In genomic region chr19:37718357-37718756, GRCh38 we compare ENCODE assay signal across 8 cellular contexts. TPM values are rescaled to one million over a fixed set of nuclear protein-coding genes. Genes with fewer than 3 reads are reported as not detected.
DNase-seq lines count a peak whose midpoint lies in the region; ATAC-seq and TF ChIP-seq lines count a peak whose summit lies in the region.

No MANE protein-coding gene starts in this region.

- no peaks in the 10 kb centered on the region for H3K27me3 ChIP-seq in CD4-positive, CD25-positive, alpha-beta regulatory T cell (ENCODE audit: control insufficient read depth, insufficient read depth, low read length)
- H3K27me3 ChIP-seq in Karpas-422 (ENCODE audit: low read length) (no peaks in the 10 kb centered on the region), colonic mucosa (no peaks in the 10 kb centered on the region)

- H2AFZ ChIP-seq in Karpas-422 (ENCODE audit: low read length): no peak overlapping the region

- DNase-seq in CD4-positive, CD25-positive, alpha-beta regulatory T cell: no peak
- DNase-seq in Karpas-422: no peak
- DNase-seq in colonic mucosa: peak; percentile 27
- DNase-seq in nephron progenitor cell: no peak
- DNase-seq in cerebellar nuclear complex (lab: John Stamatoyannopoulos, UW): no peak

- peaks cover 12% of the 10 kb centered on the region for H3K4me1 ChIP-seq in CD4-positive, CD25-positive, alpha-beta regulatory T cell (ENCODE audit: control insufficient read depth, insufficient read depth, low read length, poor library complexity, severe bottlenecking)
- H3K4me1 ChIP-seq in Karpas-422 (ENCODE audit: low read length) (peaks cover 11% of the 10 kb centered on the region), colonic mucosa (no peaks in the 10 kb centered on the region)

- peak overlapping the region; percentile 88 to 94 (median 90) for H3K4me3 Mint-ChIP-seq in CD4-positive, CD25-positive, alpha-beta regulatory T cell
- H3K4me3 Mint-ChIP-seq in nephron progenitor cell: peak overlapping the region; percentile 96

- no peak overlapping the region for H3K27ac ChIP-seq in CD4-positive, CD25-positive, alpha-beta regulatory T cell (ENCODE audit: insufficient read depth, low read length, poor library complexity, severe bottlenecking)
- H3K27ac ChIP-seq in Karpas-422 (ENCODE audit: low read length): no peak overlapping the region
- H3K27ac ChIP-seq in colonic mucosa: no peak overlapping the region

- H3K36me3 ChIP-seq in CD4-positive, CD25-positive, alpha-beta regulatory T cell (ENCODE audit: control insufficient read depth, insufficient read depth, low read length): no peaks in the 10 kb centered on the region
- H3K36me3 ChIP-seq in Karpas-422 (ENCODE audit: insufficient read depth, low read length) (peaks cover 33% of the 10 kb centered on the region), colonic mucosa (no peaks in the 10 kb centered on the region)

- peak overlapping the region; percentile 59 for H3K4me3 ChIP-seq in CD4-positive, CD25-positive, alpha-beta regulatory T cell (ENCODE audit: low read depth, low read length)
- H3K4me3 ChIP-seq in Karpas-422 (ENCODE audit: low read length) (peak overlapping the region; percentile 96), colonic mucosa (no peak overlapping the region)

- intact Hi-C loops in colonic mucosa (cut with DNase I): no loop called here

- H3K9me2 ChIP-seq in Karpas-422 (replicated peaks; ENCODE audit: insufficient read depth, low read length): no peaks in the 10 kb centered on the region

- H3K4me2 ChIP-seq in Karpas-422 (ENCODE audit: low read depth, low read length, poor library complexity, severe bottlenecking): peak overlapping the region; percentile 94

- no peaks in the 10 kb centered on the region for H4K20me1 ChIP-seq in Karpas-422 (ENCODE audit: insufficient read depth, low read depth, low read length)

- H3K36me3 Mint-ChIP-seq in CD4-positive, CD25-positive, alpha-beta regulatory T cell: peaks cover 13% of the 10 kb centered on the region
- peaks cover 50% of the 10 kb centered on the region for H3K36me3 Mint-ChIP-seq in nephron progenitor cell (ENCODE audit: low read depth)

- peaks cover 46% of the 10 kb centered on the region for H3K79me2 ChIP-seq in Karpas-422 (ENCODE audit: low read length)

- H3K9ac ChIP-seq in Karpas-422 (ENCODE audit: low read length) (peak overlapping the region; percentile 91), colonic mucosa (ENCODE audit: low read depth in 2 of 2, low read length in 2 of 2) (peak overlapping the region in 1 of 2 donors; percentile 69)

- peaks cover 8 to 29% (median 15%) of the 10 kb centered on the region in 4 donors for H3K4me1 Mint-ChIP-seq in CD4-positive, CD25-positive, alpha-beta regulatory T cell
- H3K4me1 Mint-ChIP-seq in nephron progenitor cell: peaks cover 13% of the 10 kb centered on the region

- no peak for TF ChIP-seq CTCF in colonic mucosa (IDR thresholded peaks at IDR 0.05)
- no peak for TF ChIP-seq CTCF in nephron progenitor cell (IDR thresholded peaks at IDR 0.05)

- no peak for ATAC-seq in CD4-positive, CD25-positive, alpha-beta regulatory T cell (ENCODE audit: low read depth in 2 of 2)
- no peak for ATAC-seq in GM18505 (IDR thresholded peaks at IDR 0.05; ENCODE audit: unreplicated experiment)
- ATAC-seq in HG02759 (IDR thresholded peaks at IDR 0.05; ENCODE audit: unreplicated experiment): no peak
- ATAC-seq in GM18861 (IDR thresholded peaks at IDR 0.05; ENCODE audit: unreplicated experiment): no peak

- no peaks in the 10 kb centered on the region for H3K27me3 Mint-ChIP-seq in CD4-positive, CD25-positive, alpha-beta regulatory T cell
- no peaks in the 10 kb centered on the region for H3K27me3 Mint-ChIP-seq in nephron progenitor cell (ENCODE audit: low read depth, poor library complexity)

- peaks cover 0 to 6% (median 1%) of the 10 kb centered on the region in 7 donors for H3K9me3 Mint-ChIP-seq in CD4-positive, CD25-positive, alpha-beta regulatory T cell
- peaks cover 66% of the 10 kb centered on the region for H3K9me3 Mint-ChIP-seq in nephron progenitor cell

- TF ChIP-seq POLR2A in GM18505 (IDR thresholded peaks at IDR 0.05; ENCODE audit: borderline replicate concordance, extremely low read depth, insufficient read depth, insufficient read length): no peak

- peak overlapping the region; percentile 15 to 98 (median 89) for H3K27ac Mint-ChIP-seq in CD4-positive, CD25-positive, alpha-beta regulatory T cell
- peak overlapping the region; percentile 49 for H3K27ac Mint-ChIP-seq in nephron progenitor cell

- peaks cover 0 to 4% of the 10 kb centered on the region in 2 experiments for H3K9me3 ChIP-seq in CD4-positive, CD25-positive, alpha-beta regulatory T cell (ENCODE audit: control insufficient read depth in 2 of 2, low read length in 2 of 2)
- H3K9me3 ChIP-seq in Karpas-422 (ENCODE audit: low read length) (peaks cover 13% of the 10 kb centered on the region), colonic mucosa (no peaks in the 10 kb centered on the region)

RNA-seq across cellular contexts. Expression of gene ZNF607, which starts 1.2 kb away (rescaled TPM):
- 5.5 TPM for total RNA-seq in CD4-positive, CD25-positive, alpha-beta regulatory T cell
- polyA plus RNA-seq in CD4-positive, CD25-positive, alpha-beta regulatory T cell: 1 to 10 TPM; 2.2 to 7.7 (median 4.3) TPM
- total RNA-seq in Karpas-422 (2014; rRNA removed; shearing (Covaris generic); ENCODE audit: low replicate concordance): 10.7 and 11.1 TPM in 2 replicates
- 1 to 10 TPM; 4.9 to 7.8 TPM for total RNA-seq in colonic mucosa
